ENCODE assay signal across 8 cellular contexts in genomic region chr19:54464044-54464623, GRCh38. TPM values are rescaled to one million over a fixed set of nuclear protein-coding genes. Genes with fewer than 3 reads are reported as not detected.
A peak's percentile ranks its signal among the peaks of the same experiment; 100 is the strongest.
DNase-seq lines count a peak whose midpoint lies in the region; ATAC-seq and TF ChIP-seq lines count a peak whose summit lies in the region.

No MANE protein-coding gene starts in this region.

- H3K27ac ChIP-seq in liver (ENCODE audit: low read depth in 1 of 2, low read length in 2 of 2), result peak overlapping the region; percentile 90 to 95

- H3K9me3 Mint-ChIP-seq in dendritic cell treated with granulocyte-macrophage colony-stimulating factor and Interleukin-4, amounts not matched to agents 40 ng/mL and 50 ng/mL, for 4 days, result no peaks in the 10 kb centered on the region

- H3K9me3 ChIP-seq in liver (ENCODE audit: control insufficient read depth in 4 of 4, low read length in 3 of 4), result no peaks in the 10 kb centered on the region

- peaks cover 38% of the 10 kb centered on the region for H3K36me3 Mint-ChIP-seq in dendritic cell treated with granulocyte-macrophage colony-stimulating factor and Interleukin-4, amounts not matched to agents 40 ng/mL and 50 ng/mL, for 4 days (ENCODE audit: low read depth)

- peaks cover 8 to 26% (median 17%) of the 10 kb centered on the region in 4 donors for H3K4me1 ChIP-seq in liver (ENCODE audit: control insufficient read depth in 4 of 4, insufficient read depth in 4 of 4, low read length in 3 of 4)

- peaks cover 33% of the 10 kb centered on the region for H3K27me3 Mint-ChIP-seq in dendritic cell treated with granulocyte-macrophage colony-stimulating factor and Interleukin-4, amounts not matched to agents 40 ng/mL and 50 ng/mL, for 4 days

- H3K4me1 Mint-ChIP-seq in dendritic cell treated with granulocyte-macrophage colony-stimulating factor and Interleukin-4, amounts not matched to agents 40 ng/mL and 50 ng/mL, for 4 days (ENCODE audit: low read depth), result peaks cover 48% of the 10 kb centered on the region

- intact Hi-C loops in dendritic cell treated with granulocyte-macrophage colony-stimulating factor and Interleukin-4, amounts not matched to agents 40 ng/mL and 50 ng/mL, for 4 days (cut with micrococcal nuclease), result no loop called here

- WGBS in liver, result under 1% methylated on average over 26 of the region's 26 CpGs

- peaks cover 4 to 25% (median 16%) of the 10 kb centered on the region in 4 donors for H3K36me3 ChIP-seq in liver (ENCODE audit: control insufficient read depth in 4 of 4, insufficient read depth in 3 of 4, low read depth in 1 of 4, low read length in 3 of 4)

- ATAC-seq in HG03342 (IDR thresholded peaks at IDR 0.05; ENCODE audit: unreplicated experiment), result peak; percentile 43

- H3K27ac Mint-ChIP-seq in dendritic cell treated with granulocyte-macrophage colony-stimulating factor and Interleukin-4, amounts not matched to agents 40 ng/mL and 50 ng/mL, for 4 days, result peak overlapping the region; percentile 95

- H3K4me3 Mint-ChIP-seq in dendritic cell treated with granulocyte-macrophage colony-stimulating factor and Interleukin-4, amounts not matched to agents 40 ng/mL and 50 ng/mL, for 4 days, result peak overlapping the region; percentile 82

- DNase-seq in AML-193 (lab: John Stamatoyannopoulos, UW) (peak; percentile 43 to 73), GM19238 (ENCODE audit: insufficient read length, low spot score) (peak; percentile 72), NCI-H526 (lab: John Stamatoyannopoulos, UW) (peak; percentile 100)
- DNase-seq in activated CD4-positive, alpha-beta T cell treated with anti-CD3 and anti-CD28 coated beads, Interleukin-2, amount 50 U/mL, for 24 hours (ENCODE audit: low read depth in 1 of 2, low spot score in 1 of 2), result peak; percentile 65 to 75
- DNase-seq in stimulated activated CD4-positive, alpha-beta T cell treated with anti-CD3 and anti-CD28 coated beads, TNF-alpha, amount 100 ng/mL, for 48 hours (ENCODE audit: low read depth in 3 of 3), result peak; percentile 72 to 94 (median 90)

- no peak for TF ChIP-seq RAD21 in liver (IDR thresholded peaks at IDR 0.05)

- H3K9ac ChIP-seq in liver (ENCODE audit: low read depth in 1 of 2, low read length in 2 of 2), result no peak overlapping the region

- H3K27me3 ChIP-seq in liver (ENCODE audit: control insufficient read depth in 4 of 4, insufficient read depth in 4 of 4, low read length in 3 of 4), result no peaks in the 10 kb centered on the region

- TF ChIP-seq CTCF in liver (IDR thresholded peaks at IDR 0.05; ENCODE audit: low read depth, low read length, missing input control), result no peak

- peak overlapping the region; percentile 32 to 61 (median 58) for H3K4me3 ChIP-seq in liver (ENCODE audit: low read depth in 1 of 3, low read length in 3 of 3)

TF ChIP-seq in liver, 16 proteins besides CTCF, POLR2A, EP300 and RAD21:
- TF ChIP-seq RXRA (IDR thresholded peaks at IDR 0.05) (peak in 1 of 2 donors; percentile 3), NR2F2 (IDR thresholded peaks at IDR 0.05) (peak; percentile 54), JUND (IDR thresholded peaks at IDR 0.05) (peak in 1 of 2 donors; percentile 8), MAX (IDR thresholded peaks at IDR 0.05) (peak; percentile 3), EGR1 (IDR thresholded peaks at IDR 0.05; ENCODE audit: low read depth in 2 of 2) (no peak)

RNA-seq across cellular contexts. Expression of gene LENG9, which starts 0.6 kb away (rescaled TPM):
- 1 to 10 TPM; 1.3 to 6.9 TPM for total RNA-seq in liver
- polyA plus RNA-seq in liver, result 1 to 10 TPM in 1 of 2 donors, under 1 TPM in 1; 0.19 to 2.6 TPM

RNA-seq across cellular contexts. Expression of gene CDC42EP5, which starts 9.0 kb away (rescaled TPM):
- under 1 TPM; 0.28 to 0.84 TPM for total RNA-seq in liver
- polyA plus RNA-seq in liver, result 1 to 10 TPM in 1 of 2 donors, not detected in 1; 2.2 TPM

RNA-seq across cellular contexts. Expression of gene LENG8, which starts 15.1 kb away (rescaled TPM):
- 10 to 100 TPM; 16.0 to 46.7 TPM for total RNA-seq in liver
- polyA plus RNA-seq in liver, result 10 to 100 TPM in 1 of 2 donors, 1 to 10 TPM in 1; 6.9 to 21.4 TPM

RNA-seq across cellular contexts. Expression of gene LAIR2, which starts 38.5 kb away (rescaled TPM):
- under 1 TPM in 1 of 2 donors, not detected in 1; 0.19 TPM for total RNA-seq in liver
- under 1 TPM in 1 of 2 donors, not detected in 1; 0.24 TPM for polyA plus RNA-seq in liver

RNA-seq across cellular contexts. Expression of gene TTYH1, which starts 48.9 kb away (rescaled TPM):
- 1 to 10 TPM in 1 of 2 donors, under 1 TPM in 1; 0.42 to 1.1 TPM for total RNA-seq in liver
- polyA plus RNA-seq in liver, result under 1 TPM; 0.28 to 0.79 TPM

Comparison
In these comparisons a context has a peak if more than half of its experiments do, and no peak if none do; other contexts are left out.
1. Peak in every context shown above with its lines: DNase-seq, ATAC-seq, H3K4me3 ChIP-seq and H3K27ac ChIP-seq.